ENCODE assay signal across 23 cellular contexts in genomic region chr2:184780944-184781343, GRCh38.
DNase-seq lines count a peak whose midpoint lies in the region; ATAC-seq and TF ChIP-seq lines count a peak whose summit lies in the region.
"Had no signal": no experiment of that assay in that cellular context is flagged by ENCODE, and none has a peak within 500 bp of the region (broad histone marks: within the 10 kb centered on the region; RNA-seq: fewer than 3 reads in every experiment).

No MANE protein-coding gene starts in this region.

- H3K9ac ChIP-seq in SK-N-SH, result no peak overlapping the region
- H3K9ac ChIP-seq: BLaER1 had no signal

- no peak for TF ChIP-seq RAD21 in SK-N-SH (IDR thresholded peaks at IDR 0.05; ENCODE audit: low read length)

- no peak for TF ChIP-seq EP300 in SK-N-SH (IDR thresholded peaks at IDR 0.05; ENCODE audit: borderline replicate concordance in 1 of 2, low read depth in 1 of 2, low read length in 1 of 2)

- H3K4me3 ChIP-seq in SK-N-SH (ENCODE audit: low read depth in 2 of 2, low read length in 1 of 2), result no peak overlapping the region
- H3K4me3 ChIP-seq: BLaER1, GM12878, Peyer's patch had no signal

- no peaks in the 10 kb centered on the region for H3K4me1 ChIP-seq in SK-N-SH (ENCODE audit: control insufficient read depth in 1 of 2, insufficient read depth in 2 of 2, low read depth in 1 of 2, low read length in 1 of 2)
- H3K4me1 ChIP-seq: BLaER1, Peyer's patch had no signal

- no peak for TF ChIP-seq CTCF in SK-N-SH (IDR thresholded peaks at IDR 0.05)

- no peak overlapping the region for H3K27ac ChIP-seq in SK-N-SH (ENCODE audit: low read depth in 2 of 2, low read length in 1 of 2)
- H3K27ac ChIP-seq: 22Rv1, BLaER1, Peyer's patch had no signal

- H3K4me2 ChIP-seq in SK-N-SH, result no peak overlapping the region
- H3K4me2 ChIP-seq: BLaER1 had no signal

- no peaks in the 10 kb centered on the region for H4K20me1 ChIP-seq in SK-N-SH (ENCODE audit: insufficient read depth)
- H4K20me1 ChIP-seq: BLaER1 had no signal

- CTCF ChIA-PET in SK-N-SH (lab: Yijun Ruan, JAX), result no interaction called here

- ATAC-seq in SK-N-SH treated with all-trans-retinoic acid at 6 μM for 48 hours (no peak), HG03460 (IDR thresholded peaks at IDR 0.05; ENCODE audit: unreplicated experiment) (no peak), HG02973 (IDR thresholded peaks at IDR 0.05; ENCODE audit: unreplicated experiment) (no peak)
- ATAC-seq: GM12878 had no signal

- 29% methylated on average over 2 of the region's 2 CpGs for WGBS in SK-N-SH (ENCODE audit: low lambda C conversion rate)

- H3K9me2 ChIP-seq in SK-N-SH, result no peaks in the 10 kb centered on the region

- no peaks in the 10 kb centered on the region for H3K9me3 ChIP-seq in SK-N-SH
- H3K9me3 ChIP-seq: BLaER1, Peyer's patch had no signal

- DNase-seq in SK-N-SH (no peak), amniotic stem cell (lab: John Stamatoyannopoulos, UW) (peak; percentile 3), fibroblast of peridontal ligament (ENCODE audit: extremely low read depth) (peak; percentile 42)
- DNase-seq in stimulated activated CD4-positive, alpha-beta T cell treated with anti-CD3 and anti-CD28 coated beads, Interleukin-15, amount 100 ng/mL, for 24 hours, result no peak
- no peak for DNase-seq in activated CD4-positive, alpha-beta T cell treated with anti-CD3 and anti-CD28 coated beads for 1 hour
- DNase-seq: ACHN; CD4-positive, alpha-beta T cell; COR-L47; DMS79 treated with DMSO at 0.1 percent for 48 hours; H9; HFFc6; Kasumi-1; NCI-H1417 treated with DMSO at 0.1 percent for 48 hours; NCI-H187; NCI-H748 treated with DMSO at 0.1 percent for 48 hours; NK-92 treated with Interleukin-12 subunit alpha and Interleukin-12 subunit beta, amount 100 ng/mL, for 24 hours; Peyer's patch had no signal

- POLR2A ChIA-PET in SK-N-SH (lab: Yijun Ruan, JAX), result no interaction called here

- H3K27me3 ChIP-seq in SK-N-SH (ENCODE audit: insufficient read depth), result no peaks in the 10 kb centered on the region
- H3K27me3 ChIP-seq: BLaER1, Peyer's patch had no signal

- H3K79me2 ChIP-seq in SK-N-SH (ENCODE audit: insufficient read depth), result no peaks in the 10 kb centered on the region

- H2AFZ ChIP-seq in SK-N-SH (ENCODE audit: low read depth), result 0 out of 2 replicates have a peak overlapping the region, but pooled peaks have one; percentile 5

- H3K36me3 ChIP-seq in SK-N-SH (replicated peaks in 1 of 2; ENCODE audit: control insufficient read depth in 1 of 2, insufficient read depth in 2 of 2, low read length in 1 of 2), result no peaks in the 10 kb centered on the region
- H3K36me3 ChIP-seq: BLaER1, Peyer's patch had no signal

- no peaks in the 10 kb centered on the region for H3F3A ChIP-seq in SK-N-SH (replicated peaks; ENCODE audit: insufficient read depth)

TF ChIP-seq in SK-N-SH, 30 proteins besides CTCF, POLR2A, EP300 and RAD21 (continues in another document):
- TF ChIP-seq RCOR1 (IDR thresholded peaks at IDR 0.05; ENCODE audit: low read length), result no peak
- TF ChIP-seq NRF1 (IDR thresholded peaks at IDR 0.05; ENCODE audit: low read depth, low read length), result no peak
- TF ChIP-seq JUND (IDR thresholded peaks at IDR 0.05), result no peak
- no peak for TF ChIP-seq ZBTB33 (IDR thresholded peaks at IDR 0.05; ENCODE audit: borderline replicate concordance, low read depth)
- TF ChIP-seq NFIC (IDR thresholded peaks at IDR 0.05; ENCODE audit: borderline replicate concordance), result no peak
- TF ChIP-seq PBX3 (IDR thresholded peaks at IDR 0.05), result no peak
- TF ChIP-seq MXI1 (IDR thresholded peaks at IDR 0.05; ENCODE audit: low read depth, low read length), result no peak
- no peak for TF ChIP-seq RFX5 (IDR thresholded peaks at IDR 0.05; ENCODE audit: low read length)
- no peak for TF ChIP-seq RXRA (IDR thresholded peaks at IDR 0.05; ENCODE audit: borderline replicate concordance, low read depth)
- TF ChIP-seq TCF12 (IDR thresholded peaks at IDR 0.05), result no peak
- no peak for TF ChIP-seq TAF1 (IDR thresholded peaks at IDR 0.05; ENCODE audit: borderline replicate concordance, low read depth, low read length)

TF ChIP-seq in SK-N-SH treated with all-trans-retinoic acid at 6 μM for 48 hours, 23 proteins besides CTCF, POLR2A, EP300 and RAD21:
- TF ChIP-seq ZC3H10 (CRISPR knock-in tag; IDR thresholded peaks at IDR 0.05) (no peak), TCF4 (CRISPR knock-in tag; IDR thresholded peaks at IDR 0.05; ENCODE audit: borderline replicate concordance) (no peak), PATZ1 (CRISPR knock-in tag; IDR thresholded peaks at IDR 0.05; ENCODE audit: borderline replicate concordance) (no peak), ARNTL (CRISPR knock-in tag; IDR thresholded peaks at IDR 0.05; ENCODE audit: borderline replicate concordance, low read depth) (no peak), SNAI2 (CRISPR knock-in tag; IDR thresholded peaks at IDR 0.05) (no peak)
TF ChIP-seq in SK-N-SH treated with all-trans-retinoic acid at 6 μM for 48 hours: peak in this region for 0.

Comparison
In these comparisons a context has a peak if more than half of its experiments do, and no peak if none do; other contexts are left out.
1. DNase-seq: peak in amniotic stem cell (single experiment) and fibroblast of peridontal ligament (single experiment); none in SK-N-SH (single experiment), stimulated activated CD4-positive, alpha-beta T cell treated with anti-CD3 and anti-CD28 coated beads, Interleukin-15, amount 100 ng/mL, for 24 hours (single experiment) and activated CD4-positive, alpha-beta T cell treated with anti-CD3 and anti-CD28 coated beads for 1 hour (single experiment).